In the genomic region with DNA sequence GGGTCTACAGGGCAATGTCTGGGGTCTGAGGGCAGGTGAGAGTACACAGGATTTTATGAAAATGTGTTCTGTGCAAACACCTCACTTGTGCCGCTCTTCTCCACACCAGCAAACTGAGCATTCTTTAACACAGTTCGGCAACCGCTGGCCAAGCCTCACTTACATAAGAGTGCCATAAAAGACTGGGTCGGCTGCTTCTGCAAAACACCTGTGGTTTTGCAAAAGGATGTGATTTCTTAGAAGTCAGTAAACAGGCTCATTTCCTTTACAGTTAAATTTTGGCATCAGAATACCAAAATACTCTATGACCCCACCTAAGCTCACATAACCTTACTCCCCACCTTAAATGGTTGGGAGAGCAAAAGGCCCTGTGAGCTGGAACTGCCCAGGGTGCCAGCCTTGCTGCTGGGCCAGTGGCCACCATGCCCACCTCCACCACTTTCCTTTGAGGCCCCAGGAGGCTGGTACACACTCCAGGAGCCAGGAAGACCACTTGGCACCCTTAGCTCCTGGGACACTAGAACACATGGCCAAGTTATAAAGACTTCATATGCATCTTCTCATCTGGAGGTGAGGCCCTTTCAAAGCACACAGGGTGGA, we compare ENCODE assay signal across 9 cellular contexts. TPM values are rescaled to one million over a fixed set of nuclear protein-coding genes. Genes with fewer than 3 reads are reported as not detected.
DNase-seq lines count a peak whose midpoint lies in the region; ATAC-seq, FAIRE-seq and TF ChIP-seq lines count a peak whose summit lies in the region.
"Had no signal": no experiment of that assay in that cellular context is flagged by ENCODE, and none has a peak within 500 bp of the region (broad histone marks: within the 10 kb centered on the region; RNA-seq: fewer than 3 reads in every experiment).

No MANE protein-coding gene starts in this region.

- intact Hi-C loops in sciatic nerve (cut with DNase I), result no loop called here

- no peak overlapping the region for H3K4me3 ChIP-seq in foreskin fibroblast (ENCODE audit: low read depth in 1 of 2, low read length in 2 of 2)

- FAIRE-seq in RCC 7860 (lab: Jason Lieb, UNC), result no peak
- FAIRE-seq: keratinocyte had no signal

- peak; percentile 50 for ATAC-seq in GM19438 (IDR thresholded peaks at IDR 0.05; ENCODE audit: low read depth, unreplicated experiment)
- ATAC-seq in HG03196 (IDR thresholded peaks at IDR 0.05; ENCODE audit: unreplicated experiment), result peak; percentile 49
- peak; percentile 55 for ATAC-seq in sciatic nerve

- DNase-seq in activated effector memory CD4-positive, alpha-beta T cell treated with Interleukin-2 at 50 U/mL for 16 hours, result peak; percentile 69
- DNase-seq in sciatic nerve (ENCODE audit: low spot score) (no peak), KG1 (lab: John Stamatoyannopoulos, UW) (no peak), DMS 273 treated with DMSO at 0.1 percent for 48 hours (lab: John Stamatoyannopoulos, UW) (no peak), foreskin fibroblast (no peak), RCC 7860 (ENCODE audit: low spot score) (no peak)

- TF ChIP-seq CTCF in foreskin fibroblast (IDR thresholded peaks at IDR 0.05; ENCODE audit: low read depth, low read length), result no peak

RNA-seq across cellular contexts. Expression of a gene that starts 22.0 kb away (rescaled TPM):
- total RNA-seq in sciatic nerve, result 198 TPM
